Comparison of ENCODE assay signal across 30 cellular contexts in genomic region chr7:69561256-69561655, GRCh38.
"Had no signal": no experiment of that assay in that cellular context is flagged by ENCODE, and none has a peak within 500 bp of the region (broad histone marks: within the 10 kb centered on the region; RNA-seq: fewer than 3 reads in every experiment).

No MANE protein-coding gene starts in this region.

- H3K4me3 Mint-ChIP-seq: activated B cell treated with CpG ODN at 0.5 μM for 24 hours; activated CD8-positive, alpha-beta memory T cell treated with anti-CD3 and anti-CD28 coated beads, Interleukin-2, amount 10 ng/mL, durations not matched to agents 7 days and 5 days; activated CD8-positive, alpha-beta T cell treated with anti-CD3 and anti-CD28 coated beads for 36 hours; activated naive CD4-positive, alpha-beta T cell treated with anti-CD3 and anti-CD28 coated beads, Interleukin-2, amount 10 ng/mL, durations not matched to agents 7 days and 5 days; activated naive CD8-positive, alpha-beta T cell treated with anti-CD3 and anti-CD28 coated beads, Interleukin-2, amount 10 ng/mL, durations not matched to agents 7 days and 5 days; activated T-cell treated with anti-CD3 and anti-CD28 coated beads, Interleukin-2, amount 50 U/mL, for 24 hours; activated T-cell treated with anti-CD3 and anti-CD28 coated beads, Interleukin-2, amount 50 U/mL, for 72 hours; effector memory CD8-positive, alpha-beta T cell had no signal

- H3K27me3 Mint-ChIP-seq: activated CD8-positive, alpha-beta memory T cell treated with anti-CD3 and anti-CD28 coated beads, Interleukin-2, amount 10 ng/mL, durations not matched to agents 7 days and 5 days; activated CD8-positive, alpha-beta T cell treated with anti-CD3 and anti-CD28 coated beads for 36 hours; activated naive CD4-positive, alpha-beta T cell treated with anti-CD3 and anti-CD28 coated beads, Interleukin-2, amount 10 ng/mL, durations not matched to agents 7 days and 5 days; activated naive CD8-positive, alpha-beta T cell treated with anti-CD3 and anti-CD28 coated beads, Interleukin-2, amount 10 ng/mL, durations not matched to agents 7 days and 5 days had no signal

- H3K27me3 ChIP-seq: body of pancreas, esophagus squamous epithelium, gastroesophageal sphincter had no signal

- H3K36me3 ChIP-seq: esophagus squamous epithelium, gastroesophageal sphincter, heart right ventricle had no signal

- H3K36me3 Mint-ChIP-seq: activated CD8-positive, alpha-beta memory T cell treated with anti-CD3 and anti-CD28 coated beads, Interleukin-2, amount 10 ng/mL, durations not matched to agents 7 days and 5 days; activated naive CD4-positive, alpha-beta T cell treated with anti-CD3 and anti-CD28 coated beads, Interleukin-2, amount 10 ng/mL, durations not matched to agents 7 days and 5 days; activated naive CD4-positive, alpha-beta T cell treated with anti-CD3 and anti-CD28 coated beads, Interleukin-2, amount 50 U/mL, for 72 hours; activated naive CD8-positive, alpha-beta T cell treated with anti-CD3 and anti-CD28 coated beads, Interleukin-2, amount 10 ng/mL, durations not matched to agents 7 days and 5 days had no signal

- H3K9me3 ChIP-seq: body of pancreas, esophagus squamous epithelium, gastroesophageal sphincter, heart right ventricle had no signal

- H3K27ac Mint-ChIP-seq: activated B cell treated with CpG ODN at 0.5 μM for 24 hours; activated CD8-positive, alpha-beta memory T cell treated with anti-CD3 and anti-CD28 coated beads, Interleukin-2, amount 10 ng/mL, durations not matched to agents 7 days and 5 days; activated CD8-positive, alpha-beta T cell treated with anti-CD3 and anti-CD28 coated beads for 36 hours; activated naive CD4-positive, alpha-beta T cell treated with anti-CD3 and anti-CD28 coated beads, Interleukin-2, amount 10 ng/mL, durations not matched to agents 7 days and 5 days; activated naive CD4-positive, alpha-beta T cell treated with anti-CD3 and anti-CD28 coated beads, Interleukin-2, amount 50 U/mL, for 72 hours; activated naive CD8-positive, alpha-beta T cell treated with anti-CD3 and anti-CD28 coated beads, Interleukin-2, amount 10 ng/mL, durations not matched to agents 7 days and 5 days; activated T-cell treated with anti-CD3 and anti-CD28 coated beads, Interleukin-2, amount 50 U/mL, for 24 hours; activated T-cell treated with anti-CD3 and anti-CD28 coated beads, Interleukin-2, amount 50 U/mL, for 72 hours; effector memory CD8-positive, alpha-beta T cell had no signal

- H3K4me3 ChIP-seq: body of pancreas, esophagus squamous epithelium, gastroesophageal sphincter, heart right ventricle had no signal

- H3K9me3 Mint-ChIP-seq: activated B cell treated with CpG ODN at 0.5 μM for 24 hours; activated CD8-positive, alpha-beta T cell treated with anti-CD3 and anti-CD28 coated beads for 36 hours; activated naive CD4-positive, alpha-beta T cell treated with anti-CD3 and anti-CD28 coated beads, Interleukin-2, amount 50 U/mL, for 72 hours; activated naive CD8-positive, alpha-beta T cell treated with anti-CD3 and anti-CD28 coated beads, Interleukin-2, amount 10 ng/mL, durations not matched to agents 7 days and 5 days; activated T-cell treated with anti-CD3 and anti-CD28 coated beads, Interleukin-2, amount 50 U/mL, for 24 hours; activated T-cell treated with anti-CD3 and anti-CD28 coated beads, Interleukin-2, amount 50 U/mL, for 72 hours; effector memory CD8-positive, alpha-beta T cell had no signal

- H3K4me1 ChIP-seq: body of pancreas had no signal

- DNase-seq: activated B cell treated with CpG ODN at 0.5 μM for 24 hours; activated CD4-positive, alpha-beta T cell treated with anti-CD3 and anti-CD28 coated beads for 48 hours; activated CD4-positive, alpha-beta T cell treated with anti-CD3 and anti-CD28 coated beads, Interleukin-2, amount 50 U/mL, for 1 hour; activated CD4-positive, alpha-beta T cell treated with anti-CD3 and anti-CD28 coated beads, Interleukin-2, amount 50 U/mL, for 48 hours; activated CD8-positive, alpha-beta memory T cell treated with anti-CD3 and anti-CD28 coated beads, Interleukin-2, amount 10 ng/mL, durations not matched to agents 7 days and 5 days; activated CD8-positive, alpha-beta memory T cell treated with anti-CD3 and anti-CD28 coated beads, Interleukin-2, amount 50 U/mL, for 4 hours; activated CD8-positive, alpha-beta T cell treated with anti-CD3 and anti-CD28 coated beads for 36 hours; activated gamma-delta T cell; activated naive CD4-positive, alpha-beta T cell; activated naive CD4-positive, alpha-beta T cell treated with anti-CD3 and anti-CD28 coated beads, Interleukin-2, amount 10 ng/mL, durations not matched to agents 7 days and 5 days; activated naive CD8-positive, alpha-beta T cell treated with anti-CD3 and anti-CD28 coated beads, Interleukin-2, amount 10 ng/mL, durations not matched to agents 7 days and 5 days; activated T-cell treated with anti-CD3 and anti-CD28 coated beads for 4 hours; activated T-cell treated with anti-CD3 and anti-CD28 coated beads, Interleukin-2, amount 50 U/mL, for 24 hours; activated T-cell treated with anti-CD3 and anti-CD28 coated beads, Interleukin-2, amount 50 U/mL, for 72 hours; amniotic stem cell; aorta; body of pancreas; caudate nucleus; cortex of kidney; dermis blood vessel endothelial cell; effector CD4-positive, alpha-beta T cell; effector memory CD8-positive, alpha-beta T cell; erythroblast; esophagus squamous epithelium; foreskin melanocyte; heart right ventricle; T-helper 2 cell had no signal

- H3K27ac ChIP-seq: body of pancreas, esophagus squamous epithelium, gastroesophageal sphincter, heart right ventricle had no signal

- H3K4me1 Mint-ChIP-seq: activated B cell treated with CpG ODN at 0.5 μM for 24 hours; activated CD8-positive, alpha-beta memory T cell treated with anti-CD3 and anti-CD28 coated beads, Interleukin-2, amount 10 ng/mL, durations not matched to agents 7 days and 5 days; activated naive CD4-positive, alpha-beta T cell treated with anti-CD3 and anti-CD28 coated beads, Interleukin-2, amount 10 ng/mL, durations not matched to agents 7 days and 5 days; activated naive CD8-positive, alpha-beta T cell treated with anti-CD3 and anti-CD28 coated beads, Interleukin-2, amount 10 ng/mL, durations not matched to agents 7 days and 5 days had no signal

- ATAC-seq: activated CD4-positive, CD25-positive, alpha-beta regulatory T cell treated with anti-CD3 and anti-CD28 coated beads, Interleukin-2, amount 50 U/mL, for 24 hours; activated CD8-positive, alpha-beta memory T cell treated with anti-CD3 and anti-CD28 coated beads, Interleukin-2, amount 10 ng/mL, durations not matched to agents 7 days and 5 days; activated CD8-positive, alpha-beta T cell treated with anti-CD3 and anti-CD28 coated beads for 36 hours; activated naive CD4-positive, alpha-beta T cell treated with anti-CD3 and anti-CD28 coated beads, Interleukin-2, amount 50 U/mL, for 72 hours; activated T-cell treated with anti-CD3 and anti-CD28 coated beads, Interleukin-2, amount 50 U/mL, for 72 hours; body of pancreas; effector memory CD8-positive, alpha-beta T cell; gastroesophageal sphincter; heart right ventricle had no signal
